ENCODE assay signal across 9 cellular contexts in the genomic region with DNA sequence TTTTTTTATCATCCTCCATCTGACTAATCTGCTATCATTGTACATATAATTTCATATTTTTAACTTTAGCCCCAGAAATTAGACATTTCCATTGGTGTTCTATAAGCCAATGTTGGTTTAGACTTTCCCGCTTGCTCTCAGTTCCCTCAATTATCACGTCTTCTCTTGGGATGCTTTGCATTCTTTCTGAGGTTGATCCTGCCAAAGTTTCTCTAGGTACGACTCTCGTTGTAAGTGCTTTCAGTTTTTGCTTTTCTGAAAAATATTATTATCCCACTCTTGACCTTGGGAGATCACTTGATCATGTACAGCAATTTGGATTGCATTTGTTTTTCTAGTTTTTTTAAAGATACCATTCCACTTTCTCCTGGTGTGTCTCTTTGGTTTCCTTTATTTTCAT.
"Had no signal": no experiment of that assay in that cellular context is flagged by ENCODE, and none has a peak within 500 bp of the region (broad histone marks: within the 10 kb centered on the region; RNA-seq: fewer than 3 reads in every experiment).

No MANE protein-coding gene starts in this region.

- H3K27ac ChIP-seq: GM23248, HL-60 had no signal

- H3K9me3 Mint-ChIP-seq: HFFc6 had no signal

- H3K4me1 Mint-ChIP-seq: IgD-negative memory B cell had no signal

- H2AFZ ChIP-seq: GM23248 had no signal

- H3K4me3 Mint-ChIP-seq: HFFc6, IgD-negative memory B cell had no signal

- H3K36me3 ChIP-seq: HAP-1 had no signal

- H3K4me1 ChIP-seq: HAP-1 had no signal

- H3K9ac ChIP-seq: GM23248 had no signal

- H3K9me3 ChIP-seq: HAP-1 had no signal

- DNase-seq: GM23248, GOT3, H7, HFFc6, KBM-7 had no signal

- H3K36me3 Mint-ChIP-seq: IgD-negative memory B cell had no signal

- FAIRE-seq: HepG2 had no signal

- H3K27ac Mint-ChIP-seq: HFFc6, IgD-negative memory B cell had no signal

- H3K4me3 ChIP-seq: GM23248, HAP-1 had no signal
